Comparison of ENCODE assay signal across 18 cellular contexts in genomic region chr2:183390109-183390508, GRCh38.
DNase-seq lines count a peak whose midpoint lies in the region; ATAC-seq, FAIRE-seq and TF ChIP-seq lines count a peak whose summit lies in the region.
"Had no signal": no experiment of that assay in that cellular context is flagged by ENCODE, and none has a peak within 500 bp of the region (broad histone marks: within the 10 kb centered on the region; RNA-seq: fewer than 3 reads in every experiment).

No MANE protein-coding gene starts in this region.

- no peaks in the 10 kb centered on the region for H3K36me3 Mint-ChIP-seq in activated naive CD8-positive, alpha-beta T cell treated with anti-CD3 and anti-CD28 coated beads, Interleukin-2, amount 50 U/mL, for 24 hours (ENCODE audit: low read depth)
- no peaks in the 10 kb centered on the region for H3K36me3 Mint-ChIP-seq in stimulated activated memory B cell treated with anti-CD40 and anti-IgM and Interleukin-4, amounts not matched to agents 10 μg/mL and 1 μg/mL and 100 μg/mL, for 72 hours

- peaks cover 48% of the 10 kb centered on the region for H3K9me3 Mint-ChIP-seq in activated naive CD8-positive, alpha-beta T cell treated with anti-CD3 and anti-CD28 coated beads, Interleukin-2, amount 50 U/mL, for 24 hours
- H3K9me3 Mint-ChIP-seq in stimulated activated memory B cell treated with anti-CD40 and anti-IgM and Interleukin-4, amounts not matched to agents 10 μg/mL and 1 μg/mL and 100 μg/mL, for 72 hours, result peaks cover 36% of the 10 kb centered on the region

- H3K4me1 ChIP-seq in OCI-LY7 (ENCODE audit: insufficient read depth, low read length, poor library complexity, severe bottlenecking) (peaks cover 16% of the 10 kb centered on the region), lower lobe of right lung (no peaks in the 10 kb centered on the region)
- H3K4me1 ChIP-seq: A549, Caco-2, HAP-1 had no signal

- TF ChIP-seq CTCF in OCI-LY7 (conservative IDR thresholded peaks at IDR 0.05; ENCODE audit: low read length) (no peak), lower lobe of right lung (IDR thresholded peaks at IDR 0.05) (no peak)

- H3K27ac Mint-ChIP-seq in activated naive CD8-positive, alpha-beta T cell treated with anti-CD3 and anti-CD28 coated beads, Interleukin-2, amount 50 U/mL, for 24 hours, result no peak overlapping the region
- H3K27ac Mint-ChIP-seq in stimulated activated memory B cell treated with anti-CD40 and anti-IgM and Interleukin-4, amounts not matched to agents 10 μg/mL and 1 μg/mL and 100 μg/mL, for 72 hours, result no peak overlapping the region
- H3K27ac Mint-ChIP-seq: CD8-positive, alpha-beta memory T cell had no signal

- H3K27ac ChIP-seq in OCI-LY7 (ENCODE audit: low read depth, low read length, poor library complexity, severe bottlenecking) (no peak overlapping the region), lower lobe of right lung (no peak overlapping the region)
- H3K27ac ChIP-seq: A549 had no signal

- H3K4me3 Mint-ChIP-seq in activated naive CD8-positive, alpha-beta T cell treated with anti-CD3 and anti-CD28 coated beads, Interleukin-2, amount 50 U/mL, for 24 hours, result no peak overlapping the region
- H3K4me3 Mint-ChIP-seq in stimulated activated memory B cell treated with anti-CD40 and anti-IgM and Interleukin-4, amounts not matched to agents 10 μg/mL and 1 μg/mL and 100 μg/mL, for 72 hours, result no peak overlapping the region
- H3K4me3 Mint-ChIP-seq: CD8-positive, alpha-beta memory T cell had no signal

- H3K27me3 ChIP-seq in lower lobe of right lung (ENCODE audit: low read depth), result no peaks in the 10 kb centered on the region

- ATAC-seq in activated naive CD8-positive, alpha-beta T cell treated with anti-CD3 and anti-CD28 coated beads, Interleukin-2, amount 50 U/mL, for 24 hours, result peak; percentile 10
- peak; percentile 19 to 35 for ATAC-seq in lower lobe of right lung
- peak; percentile 31 for ATAC-seq in stimulated activated memory B cell treated with anti-CD40 and anti-IgM and Interleukin-4, amounts not matched to agents 10 μg/mL and 1 μg/mL and 100 μg/mL, for 72 hours
- ATAC-seq: A549, HepG2 had no signal

- H2AFZ ChIP-seq in OCI-LY7 (ENCODE audit: low read length), result 0 out of 2 replicates have a peak overlapping the region, but pooled peaks have one; percentile 14

- H4K20me1 ChIP-seq in OCI-LY7 (ENCODE audit: insufficient read depth, low read length), result no peaks in the 10 kb centered on the region

- H3K9me2 ChIP-seq in OCI-LY7 (ENCODE audit: insufficient read depth, low read length), result no peaks in the 10 kb centered on the region

- H3K36me3 ChIP-seq in OCI-LY7 (ENCODE audit: insufficient read depth, low read length), result no peaks in the 10 kb centered on the region
- H3K36me3 ChIP-seq in lower lobe of right lung, result no peaks in the 10 kb centered on the region
- H3K36me3 ChIP-seq: HAP-1 had no signal

- no peak for FAIRE-seq in urothelium cell line (lab: Jason Lieb, UNC)
- no peak for FAIRE-seq in frontal cortex (lab: Jason Lieb, UNC)
- FAIRE-seq: A549, GM12892, GM19239, H1, HepG2, HTR-8/SVneo had no signal

- CTCF ChIA-PET in OCI-LY7 (lab: Charles Lee; ENCODE audit: unreplicated experiment), result interaction anchor here (0.6 kb wide), 1 partner anchor 98 kb away, joined by 3 read pairs; no protein-coding TSS in a partner anchor

- H3K9me3 ChIP-seq in OCI-LY7 (ENCODE audit: low read length) (no peaks in the 10 kb centered on the region), lower lobe of right lung (peaks cover 12% of the 10 kb centered on the region)
- H3K9me3 ChIP-seq: A549 had no signal

- H3K79me2 ChIP-seq in OCI-LY7 (ENCODE audit: insufficient read depth, low read depth, low read length), result no peaks in the 10 kb centered on the region

- no TSS peak for BruUV-seq in OCI-LY7 (replicated peaks; lab: Mats Ljungman, UMichigan)

- H3K4me3 ChIP-seq in OCI-LY7 (ENCODE audit: low read depth, low read length, poor library complexity, severe bottlenecking) (no peak overlapping the region), lower lobe of right lung (no peak overlapping the region)
- H3K4me3 ChIP-seq: A549, HAP-1 had no signal

- POLR2A ChIA-PET in OCI-LY7 (lab: Charles Lee), result no interaction called here

- peak overlapping the region; percentile 29; the same call in 1 of the 2 replicates for H3K4me2 ChIP-seq in OCI-LY7 (ENCODE audit: low read length)
- H3K4me2 ChIP-seq: A549 had no signal

- intact Hi-C loops in OCI-LY7 (cut with micrococcal nuclease; ENCODE audit: unreplicated experiment) (no loop called here), lower lobe of right lung (cut with DNase I) (no loop called here)

- DNase-seq in OCI-LY7 (ENCODE audit: low spot score) (no peak), lower lobe of right lung (peak; percentile 24), AG08396 (ENCODE audit: low spot score) (no peak), urothelium cell line (ENCODE audit: low spot score) (no peak), frontal cortex (ENCODE audit: low spot score in 2 of 2) (no peak)
- no peak for DNase-seq in activated naive CD8-positive, alpha-beta T cell treated with anti-CD3 and anti-CD28 coated beads, Interleukin-2, amount 50 U/mL, for 24 hours
- DNase-seq: Caco-2; CD8-positive, alpha-beta memory T cell; DND-41; GDM1 had no signal

- no peaks in the 10 kb centered on the region for H3K27me3 Mint-ChIP-seq in activated naive CD8-positive, alpha-beta T cell treated with anti-CD3 and anti-CD28 coated beads, Interleukin-2, amount 50 U/mL, for 24 hours
- no peaks in the 10 kb centered on the region for H3K27me3 Mint-ChIP-seq in stimulated activated memory B cell treated with anti-CD40 and anti-IgM and Interleukin-4, amounts not matched to agents 10 μg/mL and 1 μg/mL and 100 μg/mL, for 72 hours
- H3K27me3 Mint-ChIP-seq: CD8-positive, alpha-beta memory T cell had no signal

- no peaks in the 10 kb centered on the region for H3K4me1 Mint-ChIP-seq in activated naive CD8-positive, alpha-beta T cell treated with anti-CD3 and anti-CD28 coated beads, Interleukin-2, amount 50 U/mL, for 24 hours
- H3K4me1 Mint-ChIP-seq in stimulated activated memory B cell treated with anti-CD40 and anti-IgM and Interleukin-4, amounts not matched to agents 10 μg/mL and 1 μg/mL and 100 μg/mL, for 72 hours, result no peaks in the 10 kb centered on the region
- H3K4me1 Mint-ChIP-seq: CD8-positive, alpha-beta memory T cell had no signal
